In the genomic region with DNA sequence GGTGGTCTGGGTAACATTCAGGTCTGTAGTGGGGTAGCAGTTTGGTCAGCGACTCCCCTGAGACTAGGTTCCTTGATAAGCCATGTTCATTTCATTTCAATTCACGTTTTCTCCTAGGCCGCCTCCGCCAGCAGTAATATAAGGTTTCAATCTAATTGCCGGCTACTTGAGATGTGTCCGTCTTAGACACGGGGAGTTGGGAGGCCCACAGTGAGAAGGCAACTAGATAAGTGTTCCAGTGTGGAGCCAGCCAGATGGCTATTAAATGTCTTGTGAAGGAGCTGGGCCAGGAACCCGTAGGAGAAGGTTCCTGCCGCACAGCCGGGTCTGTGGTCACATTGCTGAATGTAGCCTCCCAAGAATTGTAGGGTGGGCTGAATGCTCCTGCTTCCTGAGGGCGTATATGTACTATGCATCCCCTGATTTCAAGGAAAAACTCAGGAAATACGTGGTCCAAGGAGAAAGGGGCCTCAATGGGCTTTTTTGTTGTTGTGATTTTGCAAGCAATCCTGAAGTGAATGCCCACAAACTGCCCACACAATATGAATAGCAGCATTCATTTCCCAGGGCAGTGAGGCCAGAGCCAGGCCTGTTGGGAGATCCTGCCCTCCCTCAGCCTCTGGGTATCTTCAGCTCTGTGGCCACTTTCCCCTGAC, we compare ENCODE assay signal across 25 cellular contexts.
A peak's percentile ranks its signal among the peaks of the same experiment; 100 is the strongest.
DNase-seq lines count a peak whose midpoint lies in the region; ATAC-seq, FAIRE-seq and TF ChIP-seq lines count a peak whose summit lies in the region.
"Had no signal": no experiment of that assay in that cellular context is flagged by ENCODE, and none has a peak within 500 bp of the region (broad histone marks: within the 10 kb centered on the region; RNA-seq: fewer than 3 reads in every experiment).

No MANE protein-coding gene starts in this region.

- H3K4me3 ChIP-seq in K562 (no peak overlapping the region), osteoblast (ENCODE audit: insufficient read depth, low read length) (no peak overlapping the region), heart left ventricle (no peak overlapping the region)
- H3K4me3 ChIP-seq: Peyer's patch had no signal

- ATAC-seq in K562 (peak; percentile 47; the same call in 2 of the 3 replicates), Right ventricle myocardium inferior (no peak), heart left ventricle (no peak)
- ATAC-seq: HepG2, SK-N-SH treated with all-trans-retinoic acid at 6 μM for 48 hours had no signal

- BruUV-seq in K562 (replicated peaks; lab: Mats Ljungman, UMichigan) = no TSS peak

- CTCF ChIA-PET in K562 (lab: Yijun Ruan, JAX; ENCODE audit: low intra/inter-chr PET ratio) = no interaction called here

- H3K79me2 ChIP-seq in K562 (ENCODE audit: control insufficient read depth, insufficient read depth, low read length) (no peaks in the 10 kb centered on the region), osteoblast (ENCODE audit: insufficient read depth, low read length) (no peaks in the 10 kb centered on the region)

- TF ChIP-seq POLR2A in K562 (conservative IDR thresholded peaks at IDR 0.05) = no peak
- TF ChIP-seq POLR2A in heart left ventricle (IDR thresholded peaks at IDR 0.05) = no peak

- intact Hi-C loops in K562 (cut with micrococcal nuclease) (no loop called here), Right ventricle myocardium inferior (cut with DNase I) (no loop called here), heart left ventricle (cut with DNase I) (no loop called here)

- POLR2A ChIA-PET in K562 (lab: Yijun Ruan, JAX) = no interaction called here

- no peak overlapping the region for H3K9ac ChIP-seq in K562 (ENCODE audit: insufficient read depth in 1 of 2, low read depth in 2 of 2, low read length in 2 of 2)
- H3K9ac ChIP-seq: KMS-11 had no signal

- WGBS in K562 (ENCODE audit: insufficient coverage, low coverage, missing lambda C conversion rate) = 44% methylated on average over 12 of the region's 12 CpGs
- 78 to 80% (median 80%) methylated on average over 12 of the region's 12 CpGs for WGBS in heart left ventricle, 4 donors

- H2AFZ ChIP-seq in K562 (ENCODE audit: low read depth, low read length) (peak overlapping the region; percentile 9; the same call in 1 of the 2 replicates), osteoblast (ENCODE audit: low read length) (peak overlapping the region; percentile 5)

- TF ChIP-seq CTCF in K562 (IDR thresholded peaks at IDR 0.05 in 2 of 3, conservative IDR thresholded peaks at IDR 0.05 in 1 of 3; ENCODE audit: insufficient read depth in 2 of 3, low read depth in 1 of 3, low read length in 3 of 3) (no peak), osteoblast (IDR thresholded peaks at IDR 0.05; ENCODE audit: extremely low read depth, low read depth, low read length) (no peak), heart left ventricle (IDR thresholded peaks at IDR 0.05) (no peak)

- in situ Hi-C loops in K562 (cut with MboI) = no loop called here

- TF ChIP-seq RAD21 in K562 (CRISPR knock-in tag; conservative IDR thresholded peaks at IDR 0.05 in 1 of 2, IDR thresholded peaks at IDR 0.05 in 1 of 2) = no peak

- H3K27me3 ChIP-seq in K562 (ENCODE audit: control insufficient read depth in 2 of 2, insufficient read depth in 2 of 2, low read length in 2 of 2) = peaks cover 0 to 5% of the 10 kb centered on the region in 2 experiments; a peak in 1 of 5 replicates
- no peaks in the 10 kb centered on the region for H3K27me3 ChIP-seq in osteoblast (ENCODE audit: insufficient read depth, low read length)
- no peaks in the 10 kb centered on the region for H3K27me3 ChIP-seq in heart left ventricle
- H3K27me3 ChIP-seq: Peyer's patch had no signal

- no peak overlapping the region for H3K4me2 ChIP-seq in K562 (ENCODE audit: insufficient read depth, low read length)
- no peak overlapping the region for H3K4me2 ChIP-seq in osteoblast (ENCODE audit: insufficient read depth, low read length)
- H3K4me2 ChIP-seq: KMS-11 had no signal

- H4K20me1 ChIP-seq in K562 (replicated peaks; ENCODE audit: control insufficient read depth, insufficient read depth, low read length) (no peaks in the 10 kb centered on the region), osteoblast (ENCODE audit: insufficient read depth, low read length) (no peaks in the 10 kb centered on the region)

- H3K27ac ChIP-seq in KOPT-K1 (ENCODE audit: low read depth, low read length, poor library complexity, severe bottlenecking) (peak overlapping the region; percentile 73), K562 (ENCODE audit: extremely low read depth, low read depth, low read length) (no peak overlapping the region), osteoblast (ENCODE audit: low read depth, low read length) (no peak overlapping the region), heart left ventricle (no peak overlapping the region)
- H3K27ac ChIP-seq: KMS-11, Peyer's patch had no signal

- TF ChIP-seq EP300 in K562 (IDR thresholded peaks at IDR 0.05; ENCODE audit: low read length) = no peak

- DNase-seq in NCI-H524 (lab: John Stamatoyannopoulos, UW) (peak; percentile 17 to 53), NCI-H524 treated with DMSO at 0.1 percent for 48 hours (lab: John Stamatoyannopoulos, UW) (no peak), K562 (ENCODE audit: extremely low read depth in 1 of 4, low spot score in 3 of 4) (no peak), osteoblast (ENCODE audit: insufficient read length, low spot score, missing footprints) (no peak), Right ventricle myocardium inferior (ENCODE audit: missing footprints) (no peak), AG20443 (ENCODE audit: low spot score) (no peak), heart left ventricle (no peak)
- DNase-seq: CD8-positive, alpha-beta memory T cell; DMS79 treated with DMSO at 0.1 percent for 48 hours; HFFc6; NCI-H1436 treated with DMSO at 0.1 percent for 48 hours; NCI-H2029; NCI-H2171 treated with DMSO at 0.1 percent for 48 hours; NCI-H510A treated with DMSO at 0.1 percent for 48 hours; NK-92 treated with Interleukin-12 subunit alpha and Interleukin-12 subunit beta, amount 100 ng/mL, for 24 hours; Peyer's patch; Right ventricle myocardium superior; T-helper 1 cell had no signal

- H3K9me3 ChIP-seq in KOPT-K1 (ENCODE audit: insufficient read depth, low read length, poor library complexity, severe bottlenecking) (peaks cover 10% of the 10 kb centered on the region), K562 (replicated peaks; ENCODE audit: control insufficient read depth, insufficient read depth, low read depth, low read length) (no peaks in the 10 kb centered on the region), osteoblast (ENCODE audit: low read depth, low read length) (no peaks in the 10 kb centered on the region), heart left ventricle (no peaks in the 10 kb centered on the region)
- H3K9me3 ChIP-seq: Peyer's patch had no signal

- FAIRE-seq in K562 (lab: Jason Lieb, UNC) = no peak
- FAIRE-seq: A204.1, D721Med, H1, HepG2 had no signal

- H3K36me3 ChIP-seq in KOPT-K1 (ENCODE audit: insufficient read depth, low read length) = no peaks in the 10 kb centered on the region
- no peaks in the 10 kb centered on the region for H3K36me3 ChIP-seq in K562 (ENCODE audit: control insufficient read depth, insufficient read depth, low read length)
- H3K36me3 ChIP-seq in osteoblast (ENCODE audit: insufficient read depth, low read length) = no peaks in the 10 kb centered on the region
- no peaks in the 10 kb centered on the region for H3K36me3 ChIP-seq in heart left ventricle
- H3K36me3 ChIP-seq: Peyer's patch had no signal

- H3K4me1 ChIP-seq in K562 (replicated peaks in 1 of 2; ENCODE audit: control insufficient read depth in 2 of 2, insufficient read depth in 2 of 2, low read length in 2 of 2) (no peaks in the 10 kb centered on the region; a peak in 1 of 5 replicates), osteoblast (ENCODE audit: insufficient read depth, low read length) (no peaks in the 10 kb centered on the region), heart left ventricle (no peaks in the 10 kb centered on the region)
- H3K4me1 ChIP-seq: Peyer's patch had no signal

- H3K9me1 ChIP-seq in K562 (ENCODE audit: control insufficient read depth, insufficient read depth, low read length) = no peaks in the 10 kb centered on the region

TF ChIP-seq in K562, 482 proteins besides CTCF, POLR2A, EP300 and RAD21:
- TF ChIP-seq ERF (CRISPR knock-in tag; IDR thresholded peaks at IDR 0.05) = no peak
- TF ChIP-seq RBFOX2 (IDR thresholded peaks at IDR 0.05; ENCODE audit: low read depth, low read length) = no peak
- no peak for TF ChIP-seq SLC30A9 (CRISPR knock-in tag; IDR thresholded peaks at IDR 0.05)
- TF ChIP-seq BDP1 (IDR thresholded peaks at IDR 0.05; ENCODE audit: insufficient read depth, insufficient read length) = no peak
- TF ChIP-seq, protein P1, sequence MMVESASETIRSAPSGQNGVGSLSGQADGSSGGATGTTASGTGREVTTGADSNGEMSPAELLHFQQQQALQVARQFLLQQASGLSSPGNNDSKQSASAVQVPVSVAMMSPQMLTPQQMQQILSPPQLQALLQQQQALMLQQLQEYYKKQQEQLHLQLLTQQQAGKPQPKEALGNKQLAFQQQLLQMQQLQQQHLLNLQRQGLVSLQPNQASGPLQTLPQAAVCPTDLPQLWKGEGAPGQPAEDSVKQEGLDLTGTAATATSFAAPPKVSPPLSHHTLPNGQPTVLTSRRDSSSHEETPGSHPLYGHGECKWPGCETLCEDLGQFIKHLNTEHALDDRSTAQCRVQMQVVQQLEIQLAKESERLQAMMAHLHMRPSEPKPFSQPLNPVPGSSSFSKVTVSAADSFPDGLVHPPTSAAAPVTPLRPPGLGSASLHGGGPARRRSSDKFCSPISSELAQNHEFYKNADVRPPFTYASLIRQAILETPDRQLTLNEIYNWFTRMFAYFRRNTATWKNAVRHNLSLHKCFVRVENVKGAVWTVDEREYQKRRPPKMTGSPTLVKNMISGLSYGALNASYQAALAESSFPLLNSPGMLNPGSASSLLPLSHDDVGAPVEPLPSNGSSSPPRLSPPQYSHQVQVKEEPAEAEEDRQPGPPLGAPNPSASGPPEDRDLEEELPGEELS (CRISPR knock-in tag; IDR thresholded peaks at IDR 0.05; ENCODE audit: borderline replicate concordance) = no peak
- no peak for TF ChIP-seq HMG20B (CRISPR knock-in tag; IDR thresholded peaks at IDR 0.05)
- TF ChIP-seq SETDB1 (IDR thresholded peaks at IDR 0.05; ENCODE audit: low read length) = no peak
- no peak for TF ChIP-seq NFRKB (IDR thresholded peaks at IDR 0.05; ENCODE audit: low read depth)
- no peak for TF ChIP-seq FOXA1 (IDR thresholded peaks at IDR 0.05; ENCODE audit: borderline replicate concordance)
- TF ChIP-seq TEAD1 (CRISPR knock-in tag; IDR thresholded peaks at IDR 0.05) = no peak
- no peak for TF ChIP-seq ZNF232 (CRISPR knock-in tag; IDR thresholded peaks at IDR 0.05)
- no peak for TF ChIP-seq PTTG1 (tag; IDR thresholded peaks at IDR 0.05; ENCODE audit: low read depth)
- no peak for TF ChIP-seq NCOA6 (IDR thresholded peaks at IDR 0.05)
- TF ChIP-seq ESRRA (IDR thresholded peaks at IDR 0.05; ENCODE audit: borderline replicate concordance, low read depth) = no peak
- TF ChIP-seq RBM34 (IDR thresholded peaks at IDR 0.05; ENCODE audit: borderline replicate concordance, insufficient read depth, low read length) = no peak
- no peak for TF ChIP-seq MEF2A (IDR thresholded peaks at IDR 0.05; ENCODE audit: control insufficient read depth, low read depth, low read length)
- TF ChIP-seq POLR3A (IDR thresholded peaks at IDR 0.05; ENCODE audit: borderline replicate concordance, extremely low read depth, insufficient read depth, insufficient read length) = no peak

Comparison
In these comparisons a context has a peak if more than half of its experiments do, and no peak if none do; other contexts are left out.
1. DNase-seq: peak in NCI-H524 (2 of 2); none in NCI-H524 treated with DMSO at 0.1 percent for 48 hours (single experiment), K562 (0 of 4), osteoblast (single experiment), Right ventricle myocardium inferior (single experiment), AG20443 (single experiment) and heart left ventricle (0 of 5).